In the genomic region with DNA sequence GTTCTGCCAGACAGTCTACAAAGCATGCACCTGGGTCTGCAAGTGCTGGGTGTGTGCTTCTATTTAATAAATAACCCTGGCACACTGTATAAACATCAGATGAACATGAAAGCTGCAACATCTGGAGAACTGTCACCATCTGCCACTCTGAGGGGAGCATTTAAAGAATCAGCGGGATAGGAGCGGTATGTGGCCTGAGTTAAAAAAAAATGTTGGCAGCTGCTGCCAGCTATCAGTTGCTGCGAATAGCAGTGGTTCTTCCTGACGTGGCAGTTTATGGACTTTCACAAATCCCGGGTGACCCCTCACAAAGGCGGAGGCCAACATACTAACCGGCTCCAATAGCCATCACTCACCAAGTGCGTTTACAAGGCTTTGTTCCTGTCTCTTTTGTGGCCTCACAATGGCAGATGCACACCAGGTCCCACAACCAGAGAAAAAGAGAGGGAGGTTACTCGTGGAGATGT, we compare ENCODE assay signal across 1 cellular context.
TF ChIP-seq lines count a peak whose summit lies in the region.

No MANE protein-coding gene starts in this region.

TF ChIP-seq in IMR-90, 13 proteins besides CTCF, POLR2A, EP300 and RAD21:
- TF ChIP-seq SMC3 (IDR thresholded peaks at IDR 0.05; ENCODE audit: low read depth, low read length) (no peak), MXI1 (IDR thresholded peaks at IDR 0.05; ENCODE audit: borderline replicate concordance, low read depth, low read length) (no peak), USF2 (IDR thresholded peaks at IDR 0.05; ENCODE audit: low read depth, low read length) (no peak), RFX5 (IDR thresholded peaks at IDR 0.05; ENCODE audit: low read depth, low read length) (no peak), FOS (IDR thresholded peaks at IDR 0.05; ENCODE audit: low read depth, low read length) (no peak), ELK1 (IDR thresholded peaks at IDR 0.05; ENCODE audit: borderline replicate concordance, low read depth, low read length) (no peak), CHD1 (IDR thresholded peaks at IDR 0.05; ENCODE audit: low read depth, low read length) (no peak), RCOR1 (IDR thresholded peaks at IDR 0.05; ENCODE audit: insufficient replicate concordance, low read length) (no peak), BHLHE40 (IDR thresholded peaks at IDR 0.05; ENCODE audit: low read depth, low read length) (no peak), MAZ (IDR thresholded peaks at IDR 0.05; ENCODE audit: borderline replicate concordance, low read depth, low read length) (no peak), NFE2L2 (IDR thresholded peaks at IDR 0.05; ENCODE audit: low read depth, low read length) (no peak)
